Comparison of ENCODE assay signal across 8 cellular contexts in the genomic region with DNA sequence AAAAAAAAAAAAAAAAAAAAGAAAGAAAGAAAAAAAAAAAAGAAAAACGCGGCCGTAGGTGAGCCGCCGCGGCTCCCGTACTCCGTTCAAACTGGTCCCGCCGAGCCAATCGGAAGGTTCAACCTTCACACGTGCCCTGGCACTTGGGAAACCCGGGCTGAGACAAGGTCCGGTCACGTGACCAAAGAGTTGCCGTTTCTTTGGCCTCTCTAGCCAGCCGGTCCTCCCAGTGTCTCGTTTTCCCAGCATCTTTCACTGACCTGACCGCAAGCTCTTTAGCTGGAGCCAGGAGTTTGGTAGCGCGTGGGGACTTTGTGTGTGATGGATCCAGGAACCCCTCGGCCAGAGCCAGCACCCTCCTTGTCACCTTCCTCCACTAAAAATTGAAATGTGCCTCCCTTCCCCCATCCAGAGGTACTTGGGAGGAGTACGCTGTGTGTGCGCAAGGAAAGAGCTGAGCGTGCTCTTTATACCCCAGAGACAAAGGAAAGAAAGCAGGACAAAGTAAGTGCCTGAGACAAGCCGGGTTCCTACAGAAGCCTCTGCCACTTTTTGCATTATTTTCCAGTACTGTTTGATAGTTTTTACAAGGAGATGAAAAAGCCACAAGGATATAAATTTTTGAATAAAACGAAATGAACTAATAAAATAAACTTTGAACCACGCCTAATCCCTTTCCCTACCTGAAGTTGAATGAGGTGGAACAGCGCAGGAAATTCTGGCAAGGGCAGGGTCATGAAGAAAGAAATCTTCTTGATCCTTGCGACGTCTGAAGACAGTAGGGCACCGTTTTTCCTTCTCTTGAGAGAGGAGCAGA. TPM values are rescaled to one million over a fixed set of nuclear protein-coding genes. Genes with fewer than 3 reads are reported as not detected.
A peak's percentile ranks its signal among the peaks of the same experiment; 100 is the strongest.
DNase-seq lines count a peak whose midpoint lies in the region; ATAC-seq and TF ChIP-seq lines count a peak whose summit lies in the region.

No MANE protein-coding gene starts in this region.

- peak; percentile 81 for ATAC-seq in GM19023 (IDR thresholded peaks at IDR 0.05; ENCODE audit: unreplicated experiment)
- ATAC-seq in HG03196 (IDR thresholded peaks at IDR 0.05; ENCODE audit: unreplicated experiment), result peak; percentile 80

- H3K4me3 ChIP-seq in AG04449 (ENCODE audit: low read depth, low read length) (peak overlapping the region; percentile 80), spleen (peak overlapping the region; percentile 48 to 91 (median 70))

- peak; percentile 95 for DNase-seq in AG04449 (ENCODE audit: low read depth, low spot score)
- DNase-seq in NCI-H345 (lab: John Stamatoyannopoulos, UW), result peak; percentile 88
- DNase-seq in activated CD4-positive, CD25-positive, alpha-beta regulatory T cell (lab: John Stamatoyannopoulos, UW), result peak; percentile 73 to 85 (median 84)
- DNase-seq in central memory CD4-positive, alpha-beta T cell, result peak; percentile 93
- peak; percentile 99 for DNase-seq in iris pigment epithelial cell (ENCODE audit: low read depth)
- peak; percentile 98 for DNase-seq in spleen

- intact Hi-C loops in spleen (cut with DNase I; ENCODE audit: low total_unique reads), result no loop called here

- no peaks in the 10 kb centered on the region for H3K27me3 ChIP-seq in spleen (replicated peaks in 1 of 7)

- CTCF ChIA-PET in AG04449 (lab: Yijun Ruan, JAX), result interaction anchor here (0.7 to 4.8 kb wide), 11 partner anchors 9 to 125 kb away, joined by 3 to 31 read pairs (median 5); a partner anchor contains a TSS

- peaks cover 0 to 26% (median 16%) of the 10 kb centered on the region in 6 donors for H3K36me3 ChIP-seq in spleen

- no peaks in the 10 kb centered on the region for H3K9me3 ChIP-seq in spleen

- POLR2A ChIA-PET in AG04449 (lab: Yijun Ruan, JAX), result interaction anchor here (0.7 to 5.4 kb wide), 9 partner anchors 9 to 70 kb away, joined by 3 to 33 read pairs (median 7); a partner anchor contains a TSS

- no peak for TF ChIP-seq CTCF in AG04449 (IDR thresholded peaks at IDR 0.05; ENCODE audit: insufficient read depth, low read length, missing control alignments)
- no peak for TF ChIP-seq CTCF in spleen (IDR thresholded peaks at IDR 0.05 in 8 of 11, conservative IDR thresholded peaks at IDR 0.05 in 3 of 11)

- peaks cover 22 to 60% (median 47%) of the 10 kb centered on the region in 6 donors for H3K4me1 ChIP-seq in spleen

- peak in 1 of 3 donors; percentile 66 for TF ChIP-seq POLR2A in spleen (IDR thresholded peaks at IDR 0.05)

- WGBS in spleen, 5 donors, result 0 to 1% (median 1%) methylated on average over 30 to 32 of the region's 32 CpGs

- H3K27ac ChIP-seq in spleen, result peak overlapping the region; percentile 80 to 94 (median 90)

RNA-seq across cellular contexts. Expression of a gene that starts 1.0 kb away (rescaled TPM):
- total RNA-seq in spleen, result 10 to 100 TPM; 47.5 to 83.6 (median 61.5) TPM
- 10 to 100 TPM; 15.8 to 30.4 (median 22.9) TPM for polyA plus RNA-seq in spleen

RNA-seq across cellular contexts. Expression of a gene that starts 11.7 kb away (rescaled TPM):
- total RNA-seq in spleen, result 100 to 1,000 TPM; 127 to 225 (median 150) TPM
- polyA plus RNA-seq in spleen, result 100 to 1,000 TPM; 346 to 403 (median 386) TPM

RNA-seq across cellular contexts. Expression of a gene that starts 14.5 kb away (rescaled TPM):
- 10 to 100 TPM; 32.7 to 50.7 (median 38.4) TPM for total RNA-seq in spleen
- 10 to 100 TPM; 35.4 to 68.0 (median 52.8) TPM for polyA plus RNA-seq in spleen

RNA-seq across cellular contexts. Expression of a gene that starts 26.3 kb away (rescaled TPM):
- 1 to 10 TPM; 1.7 to 5.3 (median 3.8) TPM for total RNA-seq in spleen
- 1 to 10 TPM; 4.8 to 7.4 (median 5.2) TPM for polyA plus RNA-seq in spleen

RNA-seq across cellular contexts. Expression of a gene that starts 28.8 kb away (rescaled TPM):
- not detected for total RNA-seq in spleen
- not detected for polyA plus RNA-seq in spleen

Comparison
In these comparisons a context has a peak if more than half of its experiments do, and no peak if none do; other contexts are left out.
1. Peak in every context shown above with its lines: DNase-seq, ATAC-seq, H3K4me3 ChIP-seq and H3K27ac ChIP-seq.